In genomic region chr3:35617370-35617769, GRCh38 we compare ENCODE assay signal across 21 cellular contexts.
A peak's percentile ranks its signal among the peaks of the same experiment; 100 is the strongest.
DNase-seq lines count a peak whose midpoint lies in the region; ATAC-seq and TF ChIP-seq lines count a peak whose summit lies in the region.
"Had no signal": no experiment of that assay in that cellular context is flagged by ENCODE, and none has a peak within 500 bp of the region (broad histone marks: within the 10 kb centered on the region; RNA-seq: fewer than 3 reads in every experiment).

No MANE protein-coding gene starts in this region.

- no peak for TF ChIP-seq POLR2A in GM18505 (IDR thresholded peaks at IDR 0.05; ENCODE audit: borderline replicate concordance, extremely low read depth, insufficient read depth, insufficient read length)

- peak; percentile 38 for DNase-seq in MV-4-11 (lab: John Stamatoyannopoulos, UW)
- DNase-seq in SHP77 (lab: John Stamatoyannopoulos, UW), result no peak
- DNase-seq: ACHN; H7; HFFc6; NCI-H1105 treated with DMSO at 0.1 percent for 48 hours; NCI-H1694 treated with DMSO at 0.1 percent for 48 hours; NCI-H510A; NCI-H748 treated with DMSO at 0.1 percent for 48 hours; NK-92 treated with Interleukin-12 subunit alpha and Interleukin-12 subunit beta, amount 100 ng/mL, for 24 hours; OCI-M1; SHP77 treated with DMSO at 0.1 percent for 48 hours; SK-N-SH; T-cell; T-helper 9 cell had no signal

- ATAC-seq in GM18505 (IDR thresholded peaks at IDR 0.05; ENCODE audit: unreplicated experiment), result peak; percentile 71
- ATAC-seq in GM21390 (IDR thresholded peaks at IDR 0.05; ENCODE audit: unreplicated experiment), result peak; percentile 64
- no peak for ATAC-seq in activated CD4-positive, CD25-positive, alpha-beta regulatory T cell treated with anti-CD3 and anti-CD28 coated beads, Interleukin-2, amount 50 U/mL, for 24 hours
- ATAC-seq in GM21528 (IDR thresholded peaks at IDR 0.05; ENCODE audit: low FRiP score, unreplicated experiment), result no peak
- ATAC-seq in HG02840 (IDR thresholded peaks at IDR 0.05; ENCODE audit: low FRiP score, unreplicated experiment), result no peak
- ATAC-seq: K562, T-cell had no signal

Comparison
In these comparisons a context has a peak if more than half of its experiments do, and no peak if none do; other contexts are left out.
1. ATAC-seq: peak in GM18505 (single experiment) and GM21390 (single experiment); none in activated CD4-positive, CD25-positive, alpha-beta regulatory T cell treated with anti-CD3 and anti-CD28 coated beads, Interleukin-2, amount 50 U/mL, for 24 hours (0 of 2), GM21528 (single experiment) and HG02840 (single experiment).